Comparison of ENCODE assay signal across 1 cellular context in the genomic region with DNA sequence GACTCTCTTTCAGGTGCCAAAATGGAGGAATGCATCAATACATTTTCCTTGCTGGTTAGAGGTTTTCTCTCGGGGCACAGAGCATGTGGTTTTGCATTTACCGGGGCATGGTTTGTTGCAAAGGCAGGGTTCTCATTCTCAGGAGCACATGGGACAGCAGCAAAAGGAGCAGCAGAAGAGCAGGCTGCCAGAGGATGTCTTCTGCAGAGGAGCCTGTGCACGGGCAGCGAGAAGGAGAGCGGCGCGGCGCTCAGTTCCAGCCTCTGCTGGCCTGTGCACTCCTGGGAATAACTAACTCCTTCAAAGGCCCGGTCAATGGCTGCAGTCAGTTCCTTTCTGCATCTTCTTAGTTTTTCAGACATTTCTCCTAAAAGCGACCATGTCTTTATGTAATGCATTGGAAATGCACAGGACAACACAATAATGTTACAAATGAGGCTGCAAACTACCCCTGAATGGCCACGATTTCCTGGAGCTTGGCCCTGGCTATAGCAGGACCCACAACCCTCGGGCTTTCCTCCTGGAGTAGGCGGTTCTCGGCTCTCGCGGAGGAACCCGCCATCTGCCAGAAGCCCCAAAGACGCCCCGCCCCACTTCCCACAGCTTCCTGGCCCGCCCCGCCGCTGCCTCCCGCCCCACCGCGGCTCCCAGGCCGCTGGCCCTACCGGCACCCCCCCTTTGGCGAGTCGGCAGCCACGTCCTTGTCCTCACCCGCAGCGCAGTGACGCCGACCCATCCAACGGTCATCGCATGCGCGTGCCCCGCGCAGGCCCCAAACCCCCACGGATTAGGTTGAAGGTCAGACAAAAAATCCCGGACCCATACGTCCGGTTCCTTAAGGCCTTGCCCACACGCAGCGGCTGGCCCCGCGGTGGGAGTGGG.
TF ChIP-seq lines count a peak whose summit lies in the region.

A gene (minus strand): TSS at position 758 of the 882 bp plus-strand sequence. CDS start 360 bp downstream, at position 398.

TF ChIP-seq in IMR-90, 13 proteins besides CTCF, POLR2A, EP300 and RAD21:
- TF ChIP-seq BHLHE40 (IDR thresholded peaks at IDR 0.05; ENCODE audit: low read depth, low read length) (peak; percentile 39; the same call in 1 of the 2 replicates), MAZ (IDR thresholded peaks at IDR 0.05; ENCODE audit: borderline replicate concordance, low read depth, low read length) (peak; percentile 48; the same call in 1 of the 2 replicates)
- TF ChIP-seq, protein P1, sequence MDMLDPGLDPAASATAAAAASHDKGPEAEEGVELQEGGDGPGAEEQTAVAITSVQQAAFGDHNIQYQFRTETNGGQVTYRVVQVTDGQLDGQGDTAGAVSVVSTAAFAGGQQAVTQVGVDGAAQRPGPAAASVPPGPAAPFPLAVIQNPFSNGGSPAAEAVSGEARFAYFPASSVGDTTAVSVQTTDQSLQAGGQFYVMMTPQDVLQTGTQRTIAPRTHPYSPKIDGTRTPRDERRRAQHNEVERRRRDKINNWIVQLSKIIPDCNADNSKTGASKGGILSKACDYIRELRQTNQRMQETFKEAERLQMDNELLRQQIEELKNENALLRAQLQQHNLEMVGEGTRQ (IDR thresholded peaks at IDR 0.05; ENCODE audit: low read depth, low read length), result no peak
